ENCODE assay signal across 8 cellular contexts in genomic region chr3:17412950-17413530, GRCh38.
A peak's percentile ranks its signal among the peaks of the same experiment; 100 is the strongest.
DNase-seq lines count a peak whose midpoint lies in the region; ATAC-seq and TF ChIP-seq lines count a peak whose summit lies in the region.

No MANE protein-coding gene starts in this region.

- CTCF ChIA-PET in activated CD8-positive, alpha-beta T cell treated with anti-CD3 and anti-CD28 coated beads, Interleukin-2, amount 10 ng/mL, durations not matched to agents 7 days and 5 days (lab: Charles Lee) = interaction anchor here (0.6 to 2.5 kb wide), 26 partner anchors 10 to 1576 kb away, joined by 3 to 17 read pairs (median 4); no protein-coding TSS in a partner anchor

- H3K27me3 Mint-ChIP-seq in activated CD8-positive, alpha-beta T cell treated with anti-CD3 and anti-CD28 coated beads, Interleukin-2, amount 10 ng/mL, durations not matched to agents 7 days and 5 days (ENCODE audit: low read depth) = no peaks in the 10 kb centered on the region

- intact Hi-C loops in sigmoid colon (cut with DNase I) = loop anchor here (2.0 to 5.0 kb wide), 2 partner anchors 154 to 811 kb away; no protein-coding TSS in a partner anchor

- H3K27ac ChIP-seq in right atrium auricular region (no peak overlapping the region), sigmoid colon (no peak overlapping the region)

- H3K36me3 ChIP-seq in right atrium auricular region (no peaks in the 10 kb centered on the region), sigmoid colon (no peaks in the 10 kb centered on the region)

- in situ Hi-C loops in Caki2 (cut with HindIII; ENCODE audit: low pct_unique_long_range_greater_than_20kb, low sequenced_read_pairs) = no loop called here

- no peak overlapping the region for H3K4me3 ChIP-seq in right atrium auricular region
- no peak overlapping the region for H3K4me3 ChIP-seq in sigmoid colon

- H3K36me3 Mint-ChIP-seq in activated CD8-positive, alpha-beta T cell treated with anti-CD3 and anti-CD28 coated beads, Interleukin-2, amount 10 ng/mL, durations not matched to agents 7 days and 5 days (ENCODE audit: low read depth) = no peaks in the 10 kb centered on the region

- DNase-seq in Caki2 (ENCODE audit: low read depth) = peak; percentile 45
- DNase-seq in NCI-H2171 (lab: John Stamatoyannopoulos, UW) = peak; percentile 24
- peak; percentile 48 for DNase-seq in activated CD8-positive, alpha-beta T cell treated with anti-CD3 and anti-CD28 coated beads, Interleukin-2, amount 10 ng/mL, durations not matched to agents 7 days and 5 days
- no peak for DNase-seq in right atrium auricular region (ENCODE audit: low spot score)
- no peak for DNase-seq in sigmoid colon
- DNase-seq in T-helper 9 cell = no peak

- H3K27ac Mint-ChIP-seq in activated CD8-positive, alpha-beta T cell treated with anti-CD3 and anti-CD28 coated beads, Interleukin-2, amount 10 ng/mL, durations not matched to agents 7 days and 5 days = no peak overlapping the region

- H3K4me1 ChIP-seq in right atrium auricular region = no peaks in the 10 kb centered on the region
- H3K4me1 ChIP-seq in sigmoid colon = no peaks in the 10 kb centered on the region

- no peak for TF ChIP-seq POLR2A in sigmoid colon (IDR thresholded peaks at IDR 0.05)

- H3K9me3 ChIP-seq in right atrium auricular region (no peaks in the 10 kb centered on the region), sigmoid colon (no peaks in the 10 kb centered on the region)

- no peaks in the 10 kb centered on the region for H3K4me1 Mint-ChIP-seq in activated CD8-positive, alpha-beta T cell treated with anti-CD3 and anti-CD28 coated beads, Interleukin-2, amount 10 ng/mL, durations not matched to agents 7 days and 5 days (ENCODE audit: low read depth)

- H3K27me3 ChIP-seq in right atrium auricular region = no peaks in the 10 kb centered on the region
- H3K27me3 ChIP-seq in sigmoid colon = no peaks in the 10 kb centered on the region

- no peaks in the 10 kb centered on the region for H3K9me3 Mint-ChIP-seq in activated CD8-positive, alpha-beta T cell treated with anti-CD3 and anti-CD28 coated beads, Interleukin-2, amount 10 ng/mL, durations not matched to agents 7 days and 5 days (ENCODE audit: insufficient read depth)

- TF ChIP-seq EP300 in sigmoid colon (IDR thresholded peaks at IDR 0.05) = no peak

- TF ChIP-seq CTCF in right atrium auricular region (IDR thresholded peaks at IDR 0.05) (peak; percentile 63 to 82), sigmoid colon (IDR thresholded peaks at IDR 0.05) (peak; percentile 13 to 70 (median 60))

- H3K4me3 Mint-ChIP-seq in activated CD8-positive, alpha-beta T cell treated with anti-CD3 and anti-CD28 coated beads, Interleukin-2, amount 10 ng/mL, durations not matched to agents 7 days and 5 days = no peak overlapping the region

- peak; percentile 86 for ATAC-seq in GM18873 (IDR thresholded peaks at IDR 0.05; ENCODE audit: low FRiP score, unreplicated experiment)
- peak; percentile 91 for ATAC-seq in HG03066 (IDR thresholded peaks at IDR 0.05; ENCODE audit: low read depth, unreplicated experiment)
- peak; percentile 76 for ATAC-seq in activated CD8-positive, alpha-beta T cell treated with anti-CD3 and anti-CD28 coated beads, Interleukin-2, amount 10 ng/mL, durations not matched to agents 7 days and 5 days

- POLR2A ChIA-PET in activated CD8-positive, alpha-beta T cell treated with anti-CD3 and anti-CD28 coated beads, Interleukin-2, amount 10 ng/mL, durations not matched to agents 7 days and 5 days (lab: Charles Lee) = no interaction called here

Comparison
In these comparisons a context has a peak if more than half of its experiments do, and no peak if none do; other contexts are left out.
1. DNase-seq: peak in Caki2 (single experiment), NCI-H2171 (single experiment) and activated CD8-positive, alpha-beta T cell treated with anti-CD3 and anti-CD28 coated beads, Interleukin-2, amount 10 ng/mL, durations not matched to agents 7 days and 5 days (single experiment); none in right atrium auricular region (single experiment), sigmoid colon (single experiment) and T-helper 9 cell (single experiment).
2. Peak in every context shown above with its lines, with median percentiles within 50 percentile points of each other: ATAC-seq.